Comparison of ENCODE assay signal across 8 cellular contexts in genomic region chr20:21303061-21303871, GRCh38. TPM values are rescaled to one million over a fixed set of nuclear protein-coding genes. Genes with fewer than 3 reads are reported as not detected.
DNase-seq lines count a peak whose midpoint lies in the region; ATAC-seq and TF ChIP-seq lines count a peak whose summit lies in the region.

XRN2 (plus strand) TSS chr20:21303331; CDS start chr20:21303399, 68 bp downstream.

- peak; percentile 95 for TF ChIP-seq POLR2A in GM19099 (IDR thresholded peaks at IDR 0.05; ENCODE audit: extremely low read depth, insufficient read length, low read depth)

- no peaks in the 10 kb centered on the region for H3K36me3 ChIP-seq in kidney epithelial cell (ENCODE audit: control insufficient read depth, insufficient read depth, low read length)

- ATAC-seq in HG03432 (IDR thresholded peaks at IDR 0.05; ENCODE audit: unreplicated experiment) = peak; percentile 96

- no peaks in the 10 kb centered on the region for H3K27me3 ChIP-seq in kidney epithelial cell (ENCODE audit: control insufficient read depth, insufficient read depth, low read length)

- TF ChIP-seq CTCF in kidney epithelial cell (IDR thresholded peaks at IDR 0.05; ENCODE audit: insufficient read depth, low read length, poor library complexity, severe bottlenecking) = no peak

- peak within 1 kb of the TSS; percentile 87 for H3K4me3 ChIP-seq in kidney epithelial cell (ENCODE audit: low read depth, low read length)

- DNase-seq in AML-193 (lab: John Stamatoyannopoulos, UW) (peak; percentile 83 to 91), NCI-H460 (ENCODE audit: extremely low read depth, low read depth) (peak; percentile 94), cerebellum (ENCODE audit: low spot score) (peak; percentile 93), kidney epithelial cell (ENCODE audit: low read depth) (peak; percentile 67)
- DNase-seq in activated CD4-positive, alpha-beta T cell treated with anti-CD3 and anti-CD28 coated beads for 1 hour = peak; percentile 90
- peak; percentile 92 to 95 for DNase-seq in stimulated activated CD4-positive, alpha-beta T cell treated with anti-CD3 and anti-CD28 coated beads, Interleukin-15, amount 100 ng/mL, for 48 hours (ENCODE audit: low read depth in 2 of 2)

RNA-seq across cellular contexts. Expression of gene XRN2, which starts in this region (rescaled TPM):
- total RNA-seq in NCI-H460 (2014; rRNA removed; shearing (Covaris generic)) = 88.4 and 97.8 TPM in 2 replicates
- 61.3 and 100.0 TPM in 2 replicates for polyA plus RNA-seq in NCI-H460 (2014; cell fraction: nucleus; rRNA removed)
- total RNA-seq in cerebellum = 55.8 TPM
- total RNA-seq in kidney epithelial cell = 105 and 107 TPM in 2 replicates

Comparison
In these comparisons a context has a peak if more than half of its experiments do, and no peak if none do; other contexts are left out.
1. Peak in every context shown above with its lines: DNase-seq, ATAC-seq and H3K4me3 ChIP-seq.